16 cellular contexts compared by ENCODE assay signal in genomic region chr1:241733899-241734298, GRCh38.
A peak's percentile ranks its signal among the peaks of the same experiment; 100 is the strongest.
DNase-seq lines count a peak whose midpoint lies in the region; ATAC-seq and TF ChIP-seq lines count a peak whose summit lies in the region.
"Had no signal": no experiment of that assay in that cellular context is flagged by ENCODE, and none has a peak within 500 bp of the region (broad histone marks: within the 10 kb centered on the region; RNA-seq: fewer than 3 reads in every experiment).

No MANE protein-coding gene starts in this region.

- no peak overlapping the region for H3K18ac ChIP-seq in mesendoderm (ENCODE audit: low read length)

- TF ChIP-seq CTCF in OCI-LY3 (IDR thresholded peaks at IDR 0.05; ENCODE audit: low read depth, low read length) = no peak
- no peak for TF ChIP-seq CTCF in WERI-Rb-1 (IDR thresholded peaks at IDR 0.05; ENCODE audit: low read depth, low read length)

- H3K9me3 ChIP-seq in OCI-LY3 (ENCODE audit: insufficient read depth, low read length) = no peaks in the 10 kb centered on the region
- no peaks in the 10 kb centered on the region for H3K9me3 ChIP-seq in WERI-Rb-1 (ENCODE audit: severe bottlenecking)
- H3K9me3 ChIP-seq: BE2C, BLaER1, Caco-2 had no signal

- peak; percentile 48 for DNase-seq in mesendoderm
- DNase-seq in mesenteric fat pad (ENCODE audit: low spot score) = no peak
- DNase-seq in WERI-Rb-1 = no peak
- DNase-seq: 8988T; ACHN; BE2C; C1 segment of cervical spinal cord; Caco-2; Calu3; CD4-positive, alpha-beta memory T cell; CD4-positive, CD25-positive, alpha-beta regulatory T cell; DMS79 treated with DMSO at 0.1 percent for 48 hours; GF-D8 had no signal

- ATAC-seq in HG03108 (IDR thresholded peaks at IDR 0.05; ENCODE audit: unreplicated experiment) = no peak

- H3K36me3 ChIP-seq in OCI-LY3 (replicated peaks; ENCODE audit: low read depth, low read length) (no peaks in the 10 kb centered on the region), mesendoderm (ENCODE audit: control insufficient read depth, insufficient read depth, low read length) (no peaks in the 10 kb centered on the region), WERI-Rb-1 (no peaks in the 10 kb centered on the region)
- H3K36me3 ChIP-seq: BE2C, BLaER1 had no signal

- H3K56ac ChIP-seq in mesendoderm (ENCODE audit: low read length) = no peak overlapping the region

- no peak overlapping the region for H2BK120ac ChIP-seq in mesendoderm (ENCODE audit: low read depth, low read length)

- no peak overlapping the region for H3K23ac ChIP-seq in mesendoderm (ENCODE audit: low read length)

- H3K79me2 ChIP-seq in OCI-LY3 (ENCODE audit: low read length) (no peaks in the 10 kb centered on the region), mesendoderm (ENCODE audit: control insufficient read depth, insufficient read depth, low read length) (no peaks in the 10 kb centered on the region)

- no peak overlapping the region for H3K27ac ChIP-seq in OCI-LY3 (ENCODE audit: low read length)
- H3K27ac ChIP-seq in mesendoderm (ENCODE audit: low read depth, low read length) = no peak overlapping the region
- H3K27ac ChIP-seq in WERI-Rb-1 = no peak overlapping the region
- H3K27ac ChIP-seq: BLaER1 had no signal

- no peak overlapping the region for H4K5ac ChIP-seq in mesendoderm (ENCODE audit: low read length)

- H3K4me2 ChIP-seq in OCI-LY3 (ENCODE audit: low read length) (peak overlapping the region; percentile 18; the same call in 1 of the 2 replicates), mesendoderm (ENCODE audit: low read length) (no peak overlapping the region)
- H3K4me2 ChIP-seq: BLaER1 had no signal

- H2BK5ac ChIP-seq in mesendoderm (ENCODE audit: low read length) = no peak overlapping the region

- no peak overlapping the region for H3K4ac ChIP-seq in mesendoderm (ENCODE audit: low read depth, low read length)

- H2BK15ac ChIP-seq in mesendoderm (replicated peaks; ENCODE audit: low read depth) = no peak overlapping the region

- no peaks in the 10 kb centered on the region for H4K20me1 ChIP-seq in OCI-LY3 (ENCODE audit: insufficient read depth, low read length)
- H4K20me1 ChIP-seq: BLaER1 had no signal

- H3K27me3 ChIP-seq in OCI-LY3 (ENCODE audit: low read depth, low read length) (peaks cover 66% of the 10 kb centered on the region), mesendoderm (ENCODE audit: insufficient read depth, low read length, poor library complexity) (no peaks in the 10 kb centered on the region), WERI-Rb-1 (ENCODE audit: insufficient read depth, low read depth, severe bottlenecking) (peaks cover 29% of the 10 kb centered on the region)
- H3K27me3 ChIP-seq: BLaER1 had no signal

- no peak overlapping the region for H2AFZ ChIP-seq in OCI-LY3 (ENCODE audit: low read depth, low read length)

- H3K4me1 ChIP-seq in OCI-LY3 (ENCODE audit: low read length) (peaks cover 10% of the 10 kb centered on the region), mesendoderm (ENCODE audit: control insufficient read depth, low read depth, low read length) (no peaks in the 10 kb centered on the region)
- H3K4me1 ChIP-seq: BE2C, BLaER1 had no signal

- H3K9ac ChIP-seq in OCI-LY3 (ENCODE audit: low read length) (no peak overlapping the region), mesendoderm (ENCODE audit: low read length) (no peak overlapping the region)
- H3K9ac ChIP-seq: BLaER1 had no signal

- no peak overlapping the region for H3K4me3 ChIP-seq in OCI-LY3 (ENCODE audit: low read length)
- no peak overlapping the region for H3K4me3 ChIP-seq in mesendoderm (ENCODE audit: low read length)
- H3K4me3 ChIP-seq in WERI-Rb-1 (ENCODE audit: low read depth, low read length) = no peak overlapping the region
- H3K4me3 ChIP-seq: BLaER1 had no signal

- H4K8ac ChIP-seq in mesendoderm (ENCODE audit: low read depth, low read length) = no peak overlapping the region

- no peaks in the 10 kb centered on the region for H3K79me1 ChIP-seq in mesendoderm (ENCODE audit: low read length)

- WGBS in mesendoderm (ENCODE audit: extremely low coverage, insufficient coverage, low lambda C conversion rate) = no CpG with 5 or more reads among the region's 2 CpGs

- no peak overlapping the region for H2AK5ac ChIP-seq in mesendoderm (ENCODE audit: low read length)
